ENCODE assay signal across 8 cellular contexts in genomic region chr19:7069042-7069903, GRCh38. TPM values are rescaled to one million over a fixed set of nuclear protein-coding genes. Genes with fewer than 3 reads are reported as not detected.
DNase-seq lines count a peak whose midpoint lies in the region; ATAC-seq, FAIRE-seq and TF ChIP-seq lines count a peak whose summit lies in the region.

Gene ZNF557 (plus strand): TSS chr19:7069703. CDS start chr19:7075075, 5,372 bp downstream.

- no peak within 1 kb of the TSS for H2AK5ac ChIP-seq in trophoblast cell (ENCODE audit: low read length)

- H4K12ac ChIP-seq in trophoblast cell (ENCODE audit: low read depth, low read length): peak within 1 kb of the TSS; percentile 95

- ATAC-seq in HG02798 (IDR thresholded peaks at IDR 0.05; ENCODE audit: poor library complexity, unreplicated experiment): peak; percentile 96

- peaks cover 7% of the 10 kb centered on the region for H3K4me1 ChIP-seq in adipocyte (ENCODE audit: control insufficient read depth, insufficient read depth, low read length)
- H3K4me1 ChIP-seq in trophoblast cell (ENCODE audit: control insufficient read depth in 1 of 2, insufficient read depth in 2 of 2, low read length in 2 of 2): peaks cover 3% of the 10 kb centered on the region in 2 experiments
- H3K4me1 ChIP-seq in transverse colon: peaks cover 8 to 10% (median 8%) of the 10 kb centered on the region in 4 donors

- peak within 1 kb of the TSS; percentile 99 for H4K8ac ChIP-seq in trophoblast cell (ENCODE audit: low read depth, low read length)

- H3K9me3 ChIP-seq in adipocyte (ENCODE audit: control insufficient read depth, low read length) (peaks cover 3% of the 10 kb centered on the region), trophoblast cell (ENCODE audit: insufficient read depth, low read depth, low read length) (peaks cover 2% of the 10 kb centered on the region), transverse colon (no peaks in the 10 kb centered on the region)

- peak within 1 kb of the TSS; percentile 88 for H2BK5ac ChIP-seq in trophoblast cell (ENCODE audit: low read depth, low read length, poor library complexity)

- TF ChIP-seq POLR2A in GM12891 (IDR thresholded peaks at IDR 0.05; ENCODE audit: low read depth, low read length) (peak; percentile 94), transverse colon (IDR thresholded peaks at IDR 0.05) (peak; percentile 71)

- TF ChIP-seq EP300 in transverse colon (IDR thresholded peaks at IDR 0.05; ENCODE audit: low read depth): no peak

- intact Hi-C loops in cardiac septum (cut with DNase I) (no loop called here), transverse colon (cut with DNase I; ENCODE audit: low total_unique reads) (loop anchor here (10.0 kb wide), 1 partner anchor 1586 kb away; no protein-coding TSS in a partner anchor)

- peak within 1 kb of the TSS; percentile 99 for H3K4me2 ChIP-seq in trophoblast cell (ENCODE audit: low read length)

- H2AFZ ChIP-seq in trophoblast cell (ENCODE audit: insufficient read depth, low read length, poor library complexity): peak within 1 kb of the TSS; percentile 96

- H4K91ac ChIP-seq in trophoblast cell (ENCODE audit: low read depth, low read length): peak within 1 kb of the TSS; percentile 77

- peak within 1 kb of the TSS; percentile 65 for H3K4ac ChIP-seq in trophoblast cell (ENCODE audit: low read depth, low read length)

- FAIRE-seq in GM12891 (lab: Jason Lieb, UNC): peak; percentile 97

- no peak within 1 kb of the TSS for H3K23ac ChIP-seq in trophoblast cell (ENCODE audit: low read length)

- in situ Hi-C loops in transverse colon (cut with MboI; ENCODE audit: low pct_ligation_motif_present in 1 of 4, low pct_unique_long_range_greater_than_20kb in 1 of 4, low sequenced_read_pairs in 3 of 4): no loop called here

- H2BK120ac ChIP-seq in trophoblast cell (ENCODE audit: insufficient read depth, low read length, poor library complexity): peak within 1 kb of the TSS; percentile 89

- no CpG with 5 or more reads among the region's 56 CpGs for WGBS in trophoblast cell (ENCODE audit: extremely low coverage, insufficient coverage, insufficient read length)
- WGBS in transverse colon (ENCODE audit: low coverage in 1 of 2), 2 donors: 0% methylated on average over 1 to 47 of the region's 56 CpGs

- peaks cover 4% of the 10 kb centered on the region for H3K79me2 ChIP-seq in trophoblast cell (ENCODE audit: control insufficient read depth, insufficient read depth, low read length, poor library complexity)

- peak within 1 kb of the TSS; percentile 94 for H3K4me3 ChIP-seq in adipocyte (ENCODE audit: low read length)
- H3K4me3 ChIP-seq in trophoblast cell (ENCODE audit: low read depth, low read length): peak within 1 kb of the TSS; percentile 93
- H3K4me3 ChIP-seq in transverse colon: peak within 1 kb of the TSS; percentile 52 to 95 (median 82)

- H3K9ac ChIP-seq in adipocyte (ENCODE audit: low read length) (peak within 1 kb of the TSS; percentile 93), trophoblast cell (ENCODE audit: low read length) (peak within 1 kb of the TSS; percentile 93)

- DNase-seq in GM12891 (ENCODE audit: insufficient read length, low spot score): peak; percentile 86
- peak; percentile 96 for DNase-seq in NCI-H1436 (lab: John Stamatoyannopoulos, UW)
- peak; percentile 93 for DNase-seq in SW480 (ENCODE audit: low spot score)
- DNase-seq in adipocyte (ENCODE audit: low read depth): peak; percentile 99
- DNase-seq in cardiac septum (ENCODE audit: low spot score): peak; percentile 100
- DNase-seq in trophoblast cell: peak; percentile 98 to 99
- peak; percentile 100 for DNase-seq in transverse colon

- TF ChIP-seq CTCF in transverse colon (IDR thresholded peaks at IDR 0.05): no peak

- H3K36me3 ChIP-seq in adipocyte (ENCODE audit: control insufficient read depth, insufficient read depth, low read length, severe bottlenecking) (peaks cover 30% of the 10 kb centered on the region), trophoblast cell (ENCODE audit: control insufficient read depth in 1 of 2, insufficient read depth in 2 of 2, low read length in 2 of 2) (peaks cover 10 to 14% of the 10 kb centered on the region in 2 experiments), transverse colon (peaks cover 0 to 31% (median 13%) of the 10 kb centered on the region in 4 donors)

- H2BK12ac ChIP-seq in trophoblast cell (ENCODE audit: low read length): no peak within 1 kb of the TSS

- H3K79me1 ChIP-seq in trophoblast cell (ENCODE audit: low read length): peaks cover 6% of the 10 kb centered on the region

- H3K27ac ChIP-seq in trophoblast cell (ENCODE audit: low read depth, low read length): peak within 1 kb of the TSS; percentile 81
- peak within 1 kb of the TSS; percentile 85 to 88 (median 86) for H3K27ac ChIP-seq in transverse colon

- H3K18ac ChIP-seq in trophoblast cell (ENCODE audit: low read length): peak within 1 kb of the TSS; percentile 89

- H3K27me3 ChIP-seq in adipocyte (replicated peaks; ENCODE audit: control insufficient read depth, insufficient read depth, low read length): no peaks in the 10 kb centered on the region
- no peaks in the 10 kb centered on the region for H3K27me3 ChIP-seq in trophoblast cell (ENCODE audit: insufficient read depth, low read length)
- no peaks in the 10 kb centered on the region for H3K27me3 ChIP-seq in transverse colon

- H3K14ac ChIP-seq in trophoblast cell (ENCODE audit: low read length): peak within 1 kb of the TSS; percentile 88

TF ChIP-seq in GM12891, 5 proteins besides CTCF, POLR2A, EP300 and RAD21:
- TF ChIP-seq POU2F2 (IDR thresholded peaks at IDR 0.05; ENCODE audit: low read depth, low read length) (peak; percentile 49; the same call in 1 of the 2 replicates), PAX5 (IDR thresholded peaks at IDR 0.05; ENCODE audit: insufficient read depth, low read length, severe bottlenecking) (no peak), TAF1 (IDR thresholded peaks at IDR 0.05; ENCODE audit: low read depth, low read length) (peak; percentile 88), SPI1 (IDR thresholded peaks at IDR 0.05; ENCODE audit: low read depth, low read length) (peak; percentile 21), POLR2AphosphoS5 (IDR thresholded peaks at IDR 0.05; ENCODE audit: low read depth, low read length) (peak; percentile 93)

RNA-seq across cellular contexts. Expression of gene ZNF557, which starts in this region (rescaled TPM):
- 1.9 TPM for polyA plus RNA-seq in GM12891 (2012; ENCODE audit: low read depth, missing spikeins)
- total RNA-seq in cardiac septum: 4.7 TPM
- polyA plus RNA-seq in trophoblast cell (2013): 5.7 TPM in 2 replicates
- total RNA-seq in transverse colon: 10 to 100 TPM in 1 of 4 donors, 1 to 10 TPM in 3; 2.0 to 12.5 (median 6.4) TPM

Comparison
In these comparisons a context has a peak if more than half of its experiments do, and no peak if none do; other contexts are left out.
1. Peak in every context shown above with its lines: DNase-seq, ATAC-seq, H3K4me3 ChIP-seq and H3K27ac ChIP-seq.